ENCODE assay signal across 1 cellular context in the genomic region with DNA sequence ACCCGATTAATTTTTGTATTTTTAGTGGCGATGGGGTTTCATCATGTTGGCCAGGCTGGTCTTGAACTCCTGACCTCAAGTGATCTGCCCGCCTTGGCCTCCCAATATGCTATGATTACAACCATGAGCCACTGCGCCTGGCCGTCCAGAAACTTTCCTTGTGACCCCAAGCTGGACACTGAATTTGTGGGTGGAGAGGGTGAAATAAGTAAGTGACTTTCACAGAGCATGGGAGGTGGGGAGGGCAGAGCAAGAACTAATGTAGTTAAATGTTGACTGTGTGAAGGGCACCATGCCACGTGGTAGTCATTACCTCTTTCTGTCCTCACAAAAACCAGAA.
TF ChIP-seq lines count a peak whose summit lies in the region.

No MANE protein-coding gene starts in this region.

TF ChIP-seq in K562, 482 proteins besides CTCF, POLR2A, EP300 and RAD21 (continued from another document):
- TF ChIP-seq, protein P1, sequence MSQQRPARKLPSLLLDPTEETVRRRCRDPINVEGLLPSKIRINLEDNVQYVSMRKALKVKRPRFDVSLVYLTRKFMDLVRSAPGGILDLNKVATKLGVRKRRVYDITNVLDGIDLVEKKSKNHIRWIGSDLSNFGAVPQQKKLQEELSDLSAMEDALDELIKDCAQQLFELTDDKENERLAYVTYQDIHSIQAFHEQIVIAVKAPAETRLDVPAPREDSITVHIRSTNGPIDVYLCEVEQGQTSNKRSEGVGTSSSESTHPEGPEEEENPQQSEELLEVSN (IDR thresholded peaks at IDR 0.05; ENCODE audit: borderline replicate concordance in 1 of 2, extremely low read depth in 1 of 2, insufficient read depth in 1 of 2, insufficient read length in 1 of 2, low read depth in 1 of 2, low read length in 1 of 2, poor library complexity in 1 of 2, severe bottlenecking in 1 of 2), result no peak
- TF ChIP-seq MAFG (tag; conservative IDR thresholded peaks at IDR 0.05), result no peak
- TF ChIP-seq MNT (conservative IDR thresholded peaks at IDR 0.05), result peak in 1 of 2 experiments; percentile 6; a peak in 1 of 4 replicates
- no peak for TF ChIP-seq SMARCC2 (IDR thresholded peaks at IDR 0.05; ENCODE audit: low read depth)
- no peak for TF ChIP-seq CHD4 (IDR thresholded peaks at IDR 0.05; ENCODE audit: insufficient read depth, insufficient replicate concordance, low read depth, low read length, poor library complexity, severe bottlenecking)
- no peak for TF ChIP-seq FOXJ2 (tag; IDR thresholded peaks at IDR 0.05)
- no peak for TF ChIP-seq ZKSCAN1 (IDR thresholded peaks at IDR 0.05; ENCODE audit: low read depth, low read length)
- TF ChIP-seq ESRRA (IDR thresholded peaks at IDR 0.05; ENCODE audit: borderline replicate concordance, low read depth), result no peak
- no peak for TF ChIP-seq ZNF644 (tag; IDR thresholded peaks at IDR 0.05; ENCODE audit: low read depth)
- no peak for TF ChIP-seq MEF2D (tag; conservative IDR thresholded peaks at IDR 0.05; ENCODE audit: low read depth)
- no peak for TF ChIP-seq ZNF778 (CRISPR knock-in tag; IDR thresholded peaks at IDR 0.05)
- no peak for TF ChIP-seq YY1 (IDR thresholded peaks at IDR 0.05; ENCODE audit: borderline replicate concordance in 1 of 3, control insufficient read depth in 1 of 3, extremely low read depth in 1 of 3, insufficient read depth in 3 of 3, insufficient read length in 1 of 3, insufficient replicate concordance in 2 of 3, low read depth in 1 of 3, low read length in 2 of 3)
- no peak for TF ChIP-seq PURB (CRISPR knock-in tag; IDR thresholded peaks at IDR 0.05; ENCODE audit: low read depth)
- no peak for TF ChIP-seq ARID3B (CRISPR knock-in tag; IDR thresholded peaks at IDR 0.05; ENCODE audit: borderline replicate concordance)
- TF ChIP-seq ZNF280B (CRISPR knock-in tag; IDR thresholded peaks at IDR 0.05), result no peak
- TF ChIP-seq, protein P2, sequence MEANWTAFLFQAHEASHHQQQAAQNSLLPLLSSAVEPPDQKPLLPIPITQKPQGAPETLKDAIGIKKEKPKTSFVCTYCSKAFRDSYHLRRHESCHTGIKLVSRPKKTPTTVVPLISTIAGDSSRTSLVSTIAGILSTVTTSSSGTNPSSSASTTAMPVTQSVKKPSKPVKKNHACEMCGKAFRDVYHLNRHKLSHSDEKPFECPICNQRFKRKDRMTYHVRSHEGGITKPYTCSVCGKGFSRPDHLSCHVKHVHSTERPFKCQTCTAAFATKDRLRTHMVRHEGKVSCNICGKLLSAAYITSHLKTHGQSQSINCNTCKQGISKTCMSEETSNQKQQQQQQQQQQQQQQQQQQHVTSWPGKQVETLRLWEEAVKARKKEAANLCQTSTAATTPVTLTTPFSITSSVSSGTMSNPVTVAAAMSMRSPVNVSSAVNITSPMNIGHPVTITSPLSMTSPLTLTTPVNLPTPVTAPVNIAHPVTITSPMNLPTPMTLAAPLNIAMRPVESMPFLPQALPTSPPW (CRISPR knock-in tag; IDR thresholded peaks at IDR 0.05), result no peak
- no peak for TF ChIP-seq ZNF512 (tag; IDR thresholded peaks at IDR 0.05)
- TF ChIP-seq PRMT5 (CRISPR knock-in tag; IDR thresholded peaks at IDR 0.05), result no peak
- TF ChIP-seq ZNF12 (CRISPR knock-in tag; IDR thresholded peaks at IDR 0.05), result no peak
